Comparison of ENCODE assay signal across 25 cellular contexts in the genomic region with DNA sequence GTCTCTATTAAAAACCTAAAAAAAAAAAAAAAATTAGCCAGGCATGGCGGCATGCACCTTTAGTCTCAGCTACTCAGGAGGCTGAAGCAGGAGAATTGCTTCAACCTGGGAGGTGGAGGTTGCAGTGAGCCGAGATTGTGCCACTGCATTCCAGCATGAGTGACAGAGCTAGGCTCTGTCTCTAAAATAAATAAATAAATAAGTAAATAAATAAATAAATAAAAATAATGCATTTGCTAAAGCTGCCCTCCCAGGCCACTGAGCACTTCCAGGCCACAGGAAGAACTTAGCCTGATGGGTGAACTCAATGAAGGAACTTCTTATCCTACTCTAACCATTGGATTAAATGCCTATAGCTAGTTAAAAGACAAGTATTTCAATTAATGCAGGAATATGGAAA.
"Had no signal": no experiment of that assay in that cellular context is flagged by ENCODE, and none has a peak within 500 bp of the region (broad histone marks: within the 10 kb centered on the region; RNA-seq: fewer than 3 reads in every experiment).

No MANE protein-coding gene starts in this region.

- H3K36me3 ChIP-seq: stomach, suprapubic skin, thoracic aorta, thyroid gland, tibial artery, tibial nerve, transverse colon, upper lobe of left lung, upper lobe of right lung, uterus, vagina had no signal

- H3K4me1 ChIP-seq: stomach, suprapubic skin, testis, thyroid gland, tibial nerve, transverse colon, upper lobe of left lung, upper lobe of right lung, uterus, vagina had no signal

- H3K9me3 ChIP-seq: stomach, suprapubic skin, testis, thoracic aorta, thyroid gland, tibial artery, tibial nerve, transverse colon, upper lobe of left lung, upper lobe of right lung, uterus, vagina had no signal

- H3K27ac ChIP-seq: stomach, suprapubic skin, testis, thoracic aorta, thyroid gland, tibial artery, tibial nerve, transverse colon, upper lobe of left lung, upper lobe of right lung, uterus, vagina had no signal

- DNase-seq: stimulated activated CD4-positive, alpha-beta T cell treated with anti-CD3 and anti-CD28 coated beads, Interleukin-2, amount 100 ng/mL, for 48 hours; stimulated activated CD4-positive, alpha-beta T cell treated with anti-CD3 and anti-CD28 coated beads, Interleukin-4, amount 100 ng/mL, for 24 hours; stimulated activated CD4-positive, alpha-beta T cell treated with anti-CD3 and anti-CD28 coated beads, Interleukin-4, amount 100 ng/mL, for 4 hours; stimulated activated CD8-positive, alpha-beta memory T cell treated with anti-CD3 and anti-CD28 coated beads, Interleukin-4, amount 100 ng/mL, for 48 hours; stimulated activated naive B cell treated with anti-CD40 and anti-IgM and Interleukin-4, amounts not matched to agents 10 μg/mL and 1 μg/mL and 100 μg/mL, for 72 hours; stimulated activated naive CD4-positive, alpha-beta T cell; stimulated activated naive CD4-positive, alpha-beta T cell treated with Interleukin-2 at 50 U/mL for 16 hours; stimulated activated naive CD8-positive, alpha-beta T cell treated with anti-CD3 and anti-CD28 coated beads, Interleukin-15, amount 100 ng/mL, for 72 hours; stimulated activated naive CD8-positive, alpha-beta T cell treated with anti-CD3 and anti-CD28 coated beads, Interleukin-15, Interleukin-2, amounts not matched to agents 100 U/mL and 50 U/mL, for 24 hours; stomach; substantia nigra; testis; thyroid gland; tibial artery; transverse colon; trophoblast cell; upper lobe of left lung; upper lobe of right lung; uterus had no signal

- ATAC-seq: stimulated activated effector memory CD8-positive, alpha-beta T cell treated with anti-CD3 and anti-CD28 coated beads, Interleukin-12 subunit alpha, Interleukin-12 subunit beta, amount 100 ng/mL, for 72 hours; stimulated activated naive B cell treated with anti-CD40 and anti-IgM and Interleukin-4, amounts not matched to agents 10 μg/mL and 1 μg/mL and 100 μg/mL, for 72 hours; stimulated activated naive CD8-positive, alpha-beta T cell treated with anti-CD3 and anti-CD28 coated beads, Interleukin-15, amount 100 ng/mL, for 72 hours; stimulated activated naive CD8-positive, alpha-beta T cell treated with anti-CD3 and anti-CD28 coated beads, Interleukin-15, Interleukin-2, amounts not matched to agents 100 U/mL and 50 U/mL, for 24 hours; upper lobe of right lung had no signal

- H3K4me3 ChIP-seq: stomach, suprapubic skin, testis, thoracic aorta, thyroid gland, tibial artery, tibial nerve, transverse colon, upper lobe of left lung, upper lobe of right lung, uterus, vagina had no signal

- FAIRE-seq: urothelium cell line had no signal
